19 cellular contexts compared by ENCODE assay signal in genomic region chr1:165124772-165125171, GRCh38.
"Had no signal": no experiment of that assay in that cellular context is flagged by ENCODE, and none has a peak within 500 bp of the region (broad histone marks: within the 10 kb centered on the region; RNA-seq: fewer than 3 reads in every experiment).

No MANE protein-coding gene starts in this region.

- DNase-seq: colonic mucosa; cortex of kidney; effector CD8-positive, alpha-beta T cell; effector memory CD8-positive, alpha-beta T cell; endodermal cell; foreskin fibroblast; heart left ventricle; hippocampal formation; left cardiac atrium; left lung; left ventricle myocardium superior; lower lobe of right lung; mesendoderm; midbrain; naive thymus-derived CD8-positive, alpha-beta T cell had no signal

- H3K36me3 Mint-ChIP-seq: memory B cell; naive thymus-derived CD8-positive, alpha-beta T cell had no signal

- H3K4me1 ChIP-seq: colonic mucosa, esophagus muscularis mucosa, gastroesophageal sphincter, heart left ventricle, left lung, lower lobe of right lung had no signal

- H3K4me3 ChIP-seq: colonic mucosa, esophagus muscularis mucosa, gastroesophageal sphincter, heart left ventricle, left lung, lower lobe of right lung had no signal

- H3K27ac ChIP-seq: colonic mucosa, esophagus muscularis mucosa, gastroesophageal sphincter, heart left ventricle, left lung, lower lobe of right lung had no signal

- H3K27ac Mint-ChIP-seq: dendritic cell treated with granulocyte-macrophage colony-stimulating factor and Interleukin-4, amounts not matched to agents 40 ng/mL and 50 ng/mL, for 4 days; effector memory CD8-positive, alpha-beta T cell; endodermal cell; memory B cell; naive thymus-derived CD8-positive, alpha-beta T cell had no signal

- H3K9me3 ChIP-seq: colonic mucosa, esophagus muscularis mucosa, gastroesophageal sphincter, heart left ventricle, left lung, lower lobe of right lung had no signal

- H3K4me3 Mint-ChIP-seq: dendritic cell treated with granulocyte-macrophage colony-stimulating factor and Interleukin-4, amounts not matched to agents 40 ng/mL and 50 ng/mL, for 4 days; effector memory CD8-positive, alpha-beta T cell; endodermal cell; memory B cell; naive thymus-derived CD8-positive, alpha-beta T cell had no signal

- H3K27me3 ChIP-seq: colonic mucosa had no signal

- H3K4me1 Mint-ChIP-seq: naive thymus-derived CD8-positive, alpha-beta T cell had no signal

- H3K36me3 ChIP-seq: colonic mucosa, esophagus muscularis mucosa, gastroesophageal sphincter, heart left ventricle, left lung, lower lobe of right lung had no signal

- H3K9me3 Mint-ChIP-seq: dendritic cell treated with granulocyte-macrophage colony-stimulating factor and Interleukin-4, amounts not matched to agents 40 ng/mL and 50 ng/mL, for 4 days; effector memory CD8-positive, alpha-beta T cell; endodermal cell; memory B cell; naive thymus-derived CD8-positive, alpha-beta T cell had no signal

- ATAC-seq: effector memory CD8-positive, alpha-beta T cell; gastroesophageal sphincter; heart left ventricle; left cardiac atrium; left lung; left ventricle myocardium superior; lower lobe of right lung; naive thymus-derived CD8-positive, alpha-beta T cell had no signal
